ENCODE assay signal across 21 cellular contexts in genomic region chr6:50843842-50844241, GRCh38. TPM values are rescaled to one million over a fixed set of nuclear protein-coding genes. Genes with fewer than 3 reads are reported as not detected.
DNase-seq lines count a peak whose midpoint lies in the region; ATAC-seq and TF ChIP-seq lines count a peak whose summit lies in the region.
"Had no signal": no experiment of that assay in that cellular context is flagged by ENCODE, and none has a peak within 500 bp of the region (broad histone marks: within the 10 kb centered on the region; RNA-seq: fewer than 3 reads in every experiment).

No MANE protein-coding gene starts in this region.

- in situ Hi-C loops in HAP-1 (cut with MboI; ENCODE audit: low sequenced_read_pairs) = no loop called here

- H3K27me3 ChIP-seq in HAP-1 (ENCODE audit: low read depth) = peaks cover 52% of the 10 kb centered on the region

- H3K4me1 Mint-ChIP-seq in mesothelial cell of epicardium = peaks cover 50% of the 10 kb centered on the region
- H3K4me1 Mint-ChIP-seq: activated CD4-positive, alpha-beta T cell treated with anti-CD3 and anti-CD28 coated beads, Interleukin-2, amount 10 ng/mL, durations not matched to agents 7 days and 5 days; stimulated activated effector memory CD8-positive, alpha-beta T cell treated with anti-CD3 and anti-CD28 coated beads, Interleukin-12 subunit alpha, Interleukin-12 subunit beta, amount 100 ng/mL, for 72 hours had no signal

- ATAC-seq in esophagus mucosa (peak; percentile 32), GM21367 (IDR thresholded peaks at IDR 0.05; ENCODE audit: unreplicated experiment) (no peak), HG03521 (IDR thresholded peaks at IDR 0.05; ENCODE audit: unreplicated experiment) (no peak)
- ATAC-seq: stimulated activated effector memory CD8-positive, alpha-beta T cell treated with anti-CD3 and anti-CD28 coated beads, Interleukin-12 subunit alpha, Interleukin-12 subunit beta, amount 100 ng/mL, for 72 hours had no signal

- H3K4me3 ChIP-seq in HAP-1 = no peak overlapping the region
- H3K4me3 ChIP-seq: spleen had no signal

- H3K4me1 ChIP-seq in ES-I3 (ENCODE audit: insufficient read depth, low read length) = peaks cover 17% of the 10 kb centered on the region
- H3K4me1 ChIP-seq in HAP-1 = no peaks in the 10 kb centered on the region

- H3K9me3 Mint-ChIP-seq in mesothelial cell of epicardium = no peaks in the 10 kb centered on the region
- H3K9me3 Mint-ChIP-seq: activated CD4-positive, alpha-beta T cell treated with anti-CD3 and anti-CD28 coated beads, Interleukin-2, amount 10 ng/mL, durations not matched to agents 7 days and 5 days had no signal

- H3K27ac Mint-ChIP-seq in mesothelial cell of epicardium = no peak overlapping the region
- H3K27ac Mint-ChIP-seq: CD4-positive, alpha-beta T cell; naive B cell; stimulated activated effector memory CD8-positive, alpha-beta T cell treated with anti-CD3 and anti-CD28 coated beads, Interleukin-12 subunit alpha, Interleukin-12 subunit beta, amount 100 ng/mL, for 72 hours had no signal

- no peak overlapping the region for H3K27ac ChIP-seq in RWPE1
- H3K27ac ChIP-seq: spleen had no signal

- DNase-seq in RWPE1 (ENCODE audit: low spot score) (peak; percentile 22), mesothelial cell of epicardium (ENCODE audit: low spot score in 2 of 2, unreplicated experiment in 2 of 2) (no peak), DMS153 (lab: John Stamatoyannopoulos, UW) (no peak), HAP-1 (ENCODE audit: low spot score in 2 of 2) (no peak)
- DNase-seq: ACHN; activated CD4-positive, alpha-beta T cell treated with anti-CD3 and anti-CD28 coated beads, Interleukin-2, amount 10 ng/mL, durations not matched to agents 7 days and 5 days; activated naive CD4-positive, alpha-beta T cell treated with anti-CD3 and anti-CD28 coated beads, Interleukin-2, amount 50 U/mL, for 16 hours; CD4-positive, alpha-beta T cell; hippocampal formation; naive B cell; NCI-H1694 treated with DMSO at 0.1 percent for 48 hours; posterior cingulate gyrus; spleen; T-helper 9 cell had no signal

- H3K36me3 Mint-ChIP-seq in mesothelial cell of epicardium = no peaks in the 10 kb centered on the region
- H3K36me3 Mint-ChIP-seq: stimulated activated effector memory CD8-positive, alpha-beta T cell treated with anti-CD3 and anti-CD28 coated beads, Interleukin-12 subunit alpha, Interleukin-12 subunit beta, amount 100 ng/mL, for 72 hours had no signal

- H3K36me3 ChIP-seq in ES-I3 (ENCODE audit: insufficient read depth, low read length) (no peaks in the 10 kb centered on the region), HAP-1 (replicated peaks) (no peaks in the 10 kb centered on the region)
- H3K36me3 ChIP-seq: spleen had no signal

- CTCF ChIA-PET in RWPE1 (lab: Yijun Ruan, JAX) = interaction anchor here (0.6 kb wide), 1 partner anchor 14 kb away, joined by 4 read pairs; no protein-coding TSS in a partner anchor

- peak overlapping the region; percentile 41 for H3K4me3 Mint-ChIP-seq in mesothelial cell of epicardium
- H3K4me3 Mint-ChIP-seq: activated CD4-positive, alpha-beta T cell treated with anti-CD3 and anti-CD28 coated beads, Interleukin-2, amount 10 ng/mL, durations not matched to agents 7 days and 5 days; CD4-positive, alpha-beta T cell; stimulated activated effector memory CD8-positive, alpha-beta T cell treated with anti-CD3 and anti-CD28 coated beads, Interleukin-12 subunit alpha, Interleukin-12 subunit beta, amount 100 ng/mL, for 72 hours had no signal

- H3K27me3 Mint-ChIP-seq in mesothelial cell of epicardium (ENCODE audit: low read depth) = peaks cover 99% of the 10 kb centered on the region

- POLR2A ChIA-PET in RWPE1 (lab: Yijun Ruan, JAX; ENCODE audit: low non-redundant PET) = no interaction called here

- H3K9ac ChIP-seq in ES-I3 (ENCODE audit: low read depth, low read length) = peak overlapping the region; percentile 5; the same call in 1 of the 2 replicates

- no peaks in the 10 kb centered on the region for H3K9me3 ChIP-seq in ES-I3 (ENCODE audit: control insufficient read depth, insufficient read depth, low read length)
- H3K9me3 ChIP-seq in HAP-1 = no peaks in the 10 kb centered on the region

- TF ChIP-seq CTCF in RWPE1 (conservative IDR thresholded peaks at IDR 0.05; ENCODE audit: low read depth) (no peak), mesothelial cell of epicardium (IDR thresholded peaks at IDR 0.05; ENCODE audit: unreplicated experiment) (no peak)

RNA-seq across cellular contexts. Expression of gene TFAP2B, which starts 25.2 kb away (rescaled TPM):
- total RNA-seq in esophagus mucosa (1.4 TPM), mesothelial cell of epicardium (4.9 to 6.8 TPM (median 5.0 TPM) in 3 replicates)
- total RNA-seq: activated CD4-positive, alpha-beta T cell treated with anti-CD3 and anti-CD28 coated beads, Interleukin-2, amount 10 ng/mL, durations not matched to agents 7 days and 5 days; CD4-positive, alpha-beta T cell; fibroblast of lung; H4; spleen had no signal
